Comparison of ENCODE assay signal across 18 cellular contexts in the genomic region with DNA sequence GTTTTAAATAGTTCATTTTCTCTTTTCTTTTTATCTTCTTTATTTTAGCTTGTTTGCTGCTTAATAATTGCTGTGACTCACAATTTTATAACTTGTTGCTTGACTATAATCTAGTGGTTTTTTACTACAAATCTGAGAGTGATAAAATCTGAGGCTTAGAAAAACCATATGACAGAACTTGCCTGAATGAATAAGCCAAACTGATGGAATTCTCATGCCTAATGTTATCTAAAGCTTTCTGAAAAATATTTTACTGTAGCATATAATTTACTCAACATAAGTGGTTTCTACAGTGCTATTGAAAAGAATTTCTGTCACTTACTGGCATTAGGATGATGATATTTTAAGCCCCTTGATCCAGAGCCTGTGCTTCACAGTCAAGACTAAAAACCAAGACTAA.
DNase-seq lines count a peak whose midpoint lies in the region; ATAC-seq and TF ChIP-seq lines count a peak whose summit lies in the region.
"Had no signal": no experiment of that assay in that cellular context is flagged by ENCODE, and none has a peak within 500 bp of the region (broad histone marks: within the 10 kb centered on the region; RNA-seq: fewer than 3 reads in every experiment).

No MANE protein-coding gene starts in this region.

- intact Hi-C loops in right cardiac atrium (cut with DNase I): no loop called here

- ATAC-seq in WTC11 (no peak), GM18909 (IDR thresholded peaks at IDR 0.05; ENCODE audit: poor library complexity, unreplicated experiment) (no peak), right cardiac atrium (no peak)
- ATAC-seq: A549 had no signal

- no peaks in the 10 kb centered on the region for H3K36me3 ChIP-seq in osteoblast (ENCODE audit: insufficient read depth, low read length)

- H3K9me3 ChIP-seq in osteoblast (ENCODE audit: low read depth, low read length): no peaks in the 10 kb centered on the region
- no peaks in the 10 kb centered on the region for H3K9me3 ChIP-seq in right cardiac atrium (ENCODE audit: control insufficient read depth, low read length)
- H3K9me3 ChIP-seq: A549 had no signal

- peak overlapping the region; percentile 43 for H3K4me2 ChIP-seq in osteoblast (ENCODE audit: insufficient read depth, low read length)
- H3K4me2 ChIP-seq: A549, KMS-11 had no signal

- peak overlapping the region; percentile 26; the same call in 1 of the 2 replicates for H3K27ac Mint-ChIP-seq in WTC11
- H3K27ac Mint-ChIP-seq: CD4-positive, CD25-positive, alpha-beta regulatory T cell had no signal

- TF ChIP-seq CTCF in WTC11 (IDR thresholded peaks at IDR 0.05) (no peak), osteoblast (IDR thresholded peaks at IDR 0.05; ENCODE audit: extremely low read depth, low read depth, low read length) (no peak)

- peaks cover 14% of the 10 kb centered on the region for H3K4me1 ChIP-seq in osteoblast (ENCODE audit: insufficient read depth, low read length)
- H3K4me1 ChIP-seq in right cardiac atrium (ENCODE audit: control insufficient read depth, insufficient read depth, low read length): no peaks in the 10 kb centered on the region
- H3K4me1 ChIP-seq: A549 had no signal

- no peaks in the 10 kb centered on the region; the same call in 1 of the 2 replicates for H3K36me3 Mint-ChIP-seq in WTC11
- H3K36me3 Mint-ChIP-seq: CD4-positive, CD25-positive, alpha-beta regulatory T cell had no signal

- DNase-seq in EH (ENCODE audit: low read depth): peak; percentile 76
- peak; percentile 27 for DNase-seq in HS-27A (ENCODE audit: low read depth)
- DNase-seq in WTC11 (ENCODE audit: low spot score): no peak
- DNase-seq in osteoblast (ENCODE audit: insufficient read length, low spot score, missing footprints): no peak
- no peak for DNase-seq in AG08395 (ENCODE audit: low spot score)
- no peak for DNase-seq in NCI-H774 (lab: John Stamatoyannopoulos, UW)
- DNase-seq in right cardiac atrium: no peak
- DNase-seq: Calu3; CD4-positive, CD25-positive, alpha-beta regulatory T cell; DMS79 treated with DMSO at 0.1 percent for 48 hours; MM.1S; NCI-H1105; NCI-H1694 treated with DMSO at 0.1 percent for 48 hours; NCI-H82; SHP77 had no signal

- H3K4me1 Mint-ChIP-seq in WTC11: peaks cover 22% of the 10 kb centered on the region
- H3K4me1 Mint-ChIP-seq: CD4-positive, CD25-positive, alpha-beta regulatory T cell had no signal

- peaks cover 4% of the 10 kb centered on the region for H3K9me3 Mint-ChIP-seq in WTC11

- H4K20me1 ChIP-seq in osteoblast (ENCODE audit: insufficient read depth, low read length): no peaks in the 10 kb centered on the region

- H3K4me3 Mint-ChIP-seq in WTC11: no peak overlapping the region
- H3K4me3 Mint-ChIP-seq: CD4-positive, CD25-positive, alpha-beta regulatory T cell had no signal

- no peaks in the 10 kb centered on the region; the same call in 1 of the 2 replicates for H3K27me3 Mint-ChIP-seq in WTC11 (ENCODE audit: low read depth)
- H3K27me3 Mint-ChIP-seq: CD4-positive, CD25-positive, alpha-beta regulatory T cell had no signal

- CTCF ChIA-PET in WTC11 (lab: Charles Lee): no interaction called here

- H3K4me3 ChIP-seq in osteoblast (ENCODE audit: insufficient read depth, low read length) (no peak overlapping the region), right cardiac atrium (ENCODE audit: low read length) (no peak overlapping the region)
- H3K4me3 ChIP-seq: A549 had no signal

- H3K27me3 ChIP-seq in osteoblast (ENCODE audit: insufficient read depth, low read length): no peaks in the 10 kb centered on the region
- H3K27me3 ChIP-seq in right cardiac atrium (ENCODE audit: control insufficient read depth, insufficient read depth): no peaks in the 10 kb centered on the region

- peak overlapping the region; percentile 33 for H2AFZ ChIP-seq in osteoblast (ENCODE audit: low read length)

- POLR2A ChIA-PET in WTC11 (lab: Charles Lee): no interaction called here

- H3K79me2 ChIP-seq in osteoblast (ENCODE audit: insufficient read depth, low read length): no peaks in the 10 kb centered on the region

- H3K27ac ChIP-seq in osteoblast (ENCODE audit: low read depth, low read length): peak overlapping the region; percentile 27
- no peak overlapping the region for H3K27ac ChIP-seq in right cardiac atrium (ENCODE audit: low read length)
- H3K27ac ChIP-seq: A549, KMS-11 had no signal

TF ChIP-seq in WTC11, 78 proteins besides CTCF, POLR2A, EP300 and RAD21:
- TF ChIP-seq TP53 (CRISPR knock-in tag; IDR thresholded peaks at IDR 0.05) (no peak), ESRRA (CRISPR knock-in tag; IDR thresholded peaks at IDR 0.05; ENCODE audit: borderline replicate concordance) (no peak), MYBL2 (CRISPR knock-in tag; IDR thresholded peaks at IDR 0.05) (no peak), SOX15 (CRISPR knock-in tag; IDR thresholded peaks at IDR 0.05) (no peak), GRHL2 (CRISPR knock-in tag; IDR thresholded peaks at IDR 0.05; ENCODE audit: insufficient replicate concordance, severe bottlenecking) (no peak), ZNF423 (CRISPR knock-in tag; IDR thresholded peaks at IDR 0.05) (no peak), FOXK1 (CRISPR knock-in tag; IDR thresholded peaks at IDR 0.05) (no peak), CREB1 (CRISPR knock-in tag; IDR thresholded peaks at IDR 0.05) (no peak), NFYB (CRISPR knock-in tag; conservative IDR thresholded peaks at IDR 0.05; ENCODE audit: low read depth) (no peak), PRRX2 (CRISPR knock-in tag; IDR thresholded peaks at IDR 0.05) (no peak), FOXJ3 (CRISPR knock-in tag; IDR thresholded peaks at IDR 0.05; ENCODE audit: borderline replicate concordance) (no peak), ETV6 (CRISPR knock-in tag; IDR thresholded peaks at IDR 0.05) (no peak)
- TF ChIP-seq, protein P1, sequence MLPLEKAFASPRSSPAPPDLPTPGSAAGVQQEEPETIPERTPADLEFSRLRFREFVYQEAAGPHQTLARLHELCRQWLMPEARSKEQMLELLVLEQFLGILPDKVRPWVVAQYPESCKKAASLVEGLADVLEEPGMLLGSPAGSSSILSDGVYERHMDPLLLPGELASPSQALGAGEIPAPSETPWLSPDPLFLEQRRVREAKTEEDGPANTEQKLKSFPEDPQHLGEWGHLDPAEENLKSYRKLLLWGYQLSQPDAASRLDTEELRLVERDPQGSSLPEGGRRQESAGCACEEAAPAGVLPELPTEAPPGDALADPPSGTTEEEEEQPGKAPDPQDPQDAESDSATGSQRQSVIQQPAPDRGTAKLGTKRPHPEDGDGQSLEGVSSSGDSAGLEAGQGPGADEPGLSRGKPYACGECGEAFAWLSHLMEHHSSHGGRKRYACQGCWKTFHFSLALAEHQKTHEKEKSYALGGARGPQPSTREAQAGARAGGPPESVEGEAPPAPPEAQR (CRISPR knock-in tag; IDR thresholded peaks at IDR 0.05): no peak
- TF ChIP-seq, protein P2, sequence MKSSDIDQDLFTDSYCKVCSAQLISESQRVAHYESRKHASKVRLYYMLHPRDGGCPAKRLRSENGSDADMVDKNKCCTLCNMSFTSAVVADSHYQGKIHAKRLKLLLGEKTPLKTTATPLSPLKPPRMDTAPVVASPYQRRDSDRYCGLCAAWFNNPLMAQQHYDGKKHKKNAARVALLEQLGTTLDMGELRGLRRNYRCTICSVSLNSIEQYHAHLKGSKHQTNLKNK (CRISPR knock-in tag; IDR thresholded peaks at IDR 0.05): no peak
- TF ChIP-seq, protein P3, sequence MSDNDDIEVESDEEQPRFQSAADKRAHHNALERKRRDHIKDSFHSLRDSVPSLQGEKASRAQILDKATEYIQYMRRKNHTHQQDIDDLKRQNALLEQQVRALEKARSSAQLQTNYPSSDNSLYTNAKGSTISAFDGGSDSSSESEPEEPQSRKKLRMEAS (CRISPR knock-in tag; IDR thresholded peaks at IDR 0.05): no peak
- TF ChIP-seq, protein P4, sequence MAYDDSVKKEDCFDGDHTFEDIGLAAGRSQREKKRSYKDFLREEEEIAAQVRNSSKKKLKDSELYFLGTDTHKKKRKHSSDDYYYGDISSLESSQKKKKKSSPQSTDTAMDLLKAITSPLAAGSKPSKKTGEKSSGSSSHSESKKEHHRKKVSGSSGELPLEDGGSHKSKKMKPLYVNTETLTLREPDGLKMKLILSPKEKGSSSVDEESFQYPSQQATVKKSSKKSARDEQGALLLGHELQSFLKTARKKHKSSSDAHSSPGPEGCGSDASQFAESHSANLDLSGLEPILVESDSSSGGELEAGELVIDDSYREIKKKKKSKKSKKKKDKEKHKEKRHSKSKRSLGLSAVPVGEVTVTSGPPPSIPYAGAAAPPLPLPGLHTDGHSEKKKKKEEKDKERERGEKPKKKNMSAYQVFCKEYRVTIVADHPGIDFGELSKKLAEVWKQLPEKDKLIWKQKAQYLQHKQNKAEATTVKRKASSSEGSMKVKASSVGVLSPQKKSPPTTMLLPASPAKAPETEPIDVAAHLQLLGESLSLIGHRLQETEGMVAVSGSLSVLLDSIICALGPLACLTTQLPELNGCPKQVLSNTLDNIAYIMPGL (CRISPR knock-in tag; IDR thresholded peaks at IDR 0.05): no peak
- TF ChIP-seq, protein P5, sequence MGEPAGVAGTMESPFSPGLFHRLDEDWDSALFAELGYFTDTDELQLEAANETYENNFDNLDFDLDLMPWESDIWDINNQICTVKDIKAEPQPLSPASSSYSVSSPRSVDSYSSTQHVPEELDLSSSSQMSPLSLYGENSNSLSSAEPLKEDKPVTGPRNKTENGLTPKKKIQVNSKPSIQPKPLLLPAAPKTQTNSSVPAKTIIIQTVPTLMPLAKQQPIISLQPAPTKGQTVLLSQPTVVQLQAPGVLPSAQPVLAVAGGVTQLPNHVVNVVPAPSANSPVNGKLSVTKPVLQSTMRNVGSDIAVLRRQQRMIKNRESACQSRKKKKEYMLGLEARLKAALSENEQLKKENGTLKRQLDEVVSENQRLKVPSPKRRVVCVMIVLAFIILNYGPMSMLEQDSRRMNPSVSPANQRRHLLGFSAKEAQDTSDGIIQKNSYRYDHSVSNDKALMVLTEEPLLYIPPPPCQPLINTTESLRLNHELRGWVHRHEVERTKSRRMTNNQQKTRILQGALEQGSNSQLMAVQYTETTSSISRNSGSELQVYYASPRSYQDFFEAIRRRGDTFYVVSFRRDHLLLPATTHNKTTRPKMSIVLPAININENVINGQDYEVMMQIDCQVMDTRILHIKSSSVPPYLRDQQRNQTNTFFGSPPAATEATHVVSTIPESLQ (CRISPR knock-in tag; IDR thresholded peaks at IDR 0.05): no peak

Comparison
In these comparisons a context has a peak if more than half of its experiments do, and no peak if none do; other contexts are left out.
1. DNase-seq: peak in EH (single experiment) and HS-27A (single experiment); none in WTC11 (single experiment), osteoblast (single experiment), AG08395 (single experiment), NCI-H774 (single experiment) and right cardiac atrium (0 of 3).